Comparison of ENCODE assay signal across 22 cellular contexts in genomic region chr5:43213951-43214350, GRCh38. TPM values are rescaled to one million over a fixed set of nuclear protein-coding genes. Genes with fewer than 3 reads are reported as not detected.
DNase-seq lines count a peak whose midpoint lies in the region; ATAC-seq and TF ChIP-seq lines count a peak whose summit lies in the region.
"Had no signal": no experiment of that assay in that cellular context is flagged by ENCODE, and none has a peak within 500 bp of the region (broad histone marks: within the 10 kb centered on the region; RNA-seq: fewer than 3 reads in every experiment).

No MANE protein-coding gene starts in this region.

- H3K9me3 ChIP-seq in Karpas-422 (ENCODE audit: low read length) (no peaks in the 10 kb centered on the region; the same call in 1 of the 2 replicates), trophoblast cell (ENCODE audit: insufficient read depth, low read depth, low read length) (no peaks in the 10 kb centered on the region)
- H3K9me3 ChIP-seq: BE2C, BLaER1 had no signal

- H3K4me1 Mint-ChIP-seq in glutamatergic neuron (ENCODE audit: low read depth, unreplicated experiment): peaks cover 32% of the 10 kb centered on the region
- H3K4me1 Mint-ChIP-seq: CD4-positive, alpha-beta memory T cell; CD8-positive, alpha-beta memory T cell had no signal

- peak overlapping the region; percentile 74 for H3K9ac ChIP-seq in Karpas-422 (ENCODE audit: low read length)
- H3K9ac ChIP-seq in trophoblast cell (ENCODE audit: low read length): no peak overlapping the region
- H3K9ac ChIP-seq: BLaER1 had no signal

- H3K36me3 ChIP-seq in Karpas-422 (ENCODE audit: insufficient read depth, low read length): 0 out of 2 replicates have a peak, but pooled peaks cover 4% of the 10 kb centered on the region
- H3K36me3 ChIP-seq in trophoblast cell (ENCODE audit: control insufficient read depth in 1 of 2, insufficient read depth in 2 of 2, low read length in 2 of 2): no peaks in the 10 kb centered on the region
- H3K36me3 ChIP-seq: BE2C, BLaER1 had no signal

- no peak for ATAC-seq in HG02798 (IDR thresholded peaks at IDR 0.05; ENCODE audit: poor library complexity, unreplicated experiment)
- ATAC-seq: GM12878 had no signal

- H3K4me2 ChIP-seq in Karpas-422 (ENCODE audit: low read depth, low read length, poor library complexity, severe bottlenecking): peak overlapping the region; percentile 84
- no peak overlapping the region for H3K4me2 ChIP-seq in trophoblast cell (ENCODE audit: low read length)
- H3K4me2 ChIP-seq: BLaER1 had no signal

- no peak overlapping the region for H3K4ac ChIP-seq in trophoblast cell (ENCODE audit: low read depth, low read length)

- no peak overlapping the region for H3K23ac ChIP-seq in trophoblast cell (ENCODE audit: low read length)

- H3K27ac Mint-ChIP-seq in glutamatergic neuron (ENCODE audit: unreplicated experiment): peak overlapping the region; percentile 31
- H3K27ac Mint-ChIP-seq: CD14-positive monocyte; CD4-positive, alpha-beta memory T cell; CD4-positive, CD25-positive, alpha-beta regulatory T cell; CD8-positive, alpha-beta memory T cell had no signal

- H3K4me1 ChIP-seq in Karpas-422 (ENCODE audit: low read length): peaks cover 93% of the 10 kb centered on the region
- peaks cover 0 to 7% of the 10 kb centered on the region in 2 experiments for H3K4me1 ChIP-seq in trophoblast cell (ENCODE audit: control insufficient read depth in 1 of 2, insufficient read depth in 2 of 2, low read length in 2 of 2)
- H3K4me1 ChIP-seq: BE2C, BLaER1 had no signal

- H3K27ac ChIP-seq in Karpas-422 (ENCODE audit: low read length): peak overlapping the region; percentile 99
- no peak overlapping the region for H3K27ac ChIP-seq in trophoblast cell (ENCODE audit: low read depth, low read length)
- H3K27ac ChIP-seq: BLaER1 had no signal

- peaks cover 4% of the 10 kb centered on the region for H3K36me3 Mint-ChIP-seq in glutamatergic neuron (ENCODE audit: unreplicated experiment)
- H3K36me3 Mint-ChIP-seq: CD14-positive monocyte; CD4-positive, alpha-beta memory T cell; CD4-positive, CD25-positive, alpha-beta regulatory T cell had no signal

- no peak overlapping the region for H4K8ac ChIP-seq in trophoblast cell (ENCODE audit: low read depth, low read length)

- no peak overlapping the region for H2AK5ac ChIP-seq in trophoblast cell (ENCODE audit: low read length)

- no peaks in the 10 kb centered on the region for H3K27me3 ChIP-seq in Karpas-422 (ENCODE audit: low read length)
- H3K27me3 ChIP-seq in trophoblast cell (ENCODE audit: insufficient read depth, low read length): no peaks in the 10 kb centered on the region
- H3K27me3 ChIP-seq: BLaER1 had no signal

- H2AFZ ChIP-seq in Karpas-422 (ENCODE audit: low read length) (no peak overlapping the region), trophoblast cell (ENCODE audit: insufficient read depth, low read length, poor library complexity) (no peak overlapping the region)

- H3K79me2 ChIP-seq in Karpas-422 (ENCODE audit: low read length) (peaks cover 6% of the 10 kb centered on the region; the same call in 1 of the 2 replicates), trophoblast cell (ENCODE audit: control insufficient read depth, insufficient read depth, low read length, poor library complexity) (no peaks in the 10 kb centered on the region)

- H2BK12ac ChIP-seq in trophoblast cell (ENCODE audit: low read length): no peak overlapping the region

- H3K27me3 Mint-ChIP-seq in glutamatergic neuron (ENCODE audit: unreplicated experiment): peaks cover 3% of the 10 kb centered on the region

- no peak overlapping the region for H2BK5ac ChIP-seq in trophoblast cell (ENCODE audit: low read depth, low read length, poor library complexity)

- no peak overlapping the region for H4K12ac ChIP-seq in trophoblast cell (ENCODE audit: low read depth, low read length)

- H3K4me3 ChIP-seq in Karpas-422 (ENCODE audit: low read length) (0 out of 2 replicates have a peak overlapping the region, but pooled peaks have one; percentile 15), trophoblast cell (ENCODE audit: low read depth, low read length) (no peak overlapping the region)
- H3K4me3 ChIP-seq: BLaER1, GM12878 had no signal

- no peak overlapping the region for H3K14ac ChIP-seq in trophoblast cell (ENCODE audit: low read length)

- H3K9me2 ChIP-seq in Karpas-422 (replicated peaks; ENCODE audit: insufficient read depth, low read length): no peaks in the 10 kb centered on the region

- H3K18ac ChIP-seq in trophoblast cell (ENCODE audit: low read length): no peak overlapping the region

- H3K79me1 ChIP-seq in trophoblast cell (ENCODE audit: low read length): no peaks in the 10 kb centered on the region

- DNase-seq in Karpas-422 (no peak), glutamatergic neuron (no peak), trophoblast cell (peak; percentile 93 to 97), ecto neural progenitor cell (ENCODE audit: low spot score) (no peak)
- no peak for DNase-seq in effector CD8-positive, alpha-beta T cell (lab: John Stamatoyannopoulos, UW)
- no peak for DNase-seq in effector CD4-positive, alpha-beta T cell
- DNase-seq: 8988T; ACHN; BE2C; C1 segment of cervical spinal cord; Calu3; CD4-positive, alpha-beta memory T cell; CD4-positive, CD25-positive, alpha-beta regulatory T cell; CD8-positive, alpha-beta memory T cell; COR-L47; DMS79 treated with DMSO at 0.1 percent for 48 hours; EL; GDM1 had no signal

- no CpG with 5 or more reads among the region's 2 CpGs for WGBS in trophoblast cell (ENCODE audit: extremely low coverage, insufficient coverage, insufficient read length)

- no peak overlapping the region for H4K91ac ChIP-seq in trophoblast cell (ENCODE audit: low read depth, low read length)

- H2BK120ac ChIP-seq in trophoblast cell (ENCODE audit: insufficient read depth, low read length, poor library complexity): no peak overlapping the region

- peaks cover 4% of the 10 kb centered on the region for H3K9me3 Mint-ChIP-seq in glutamatergic neuron (ENCODE audit: unreplicated experiment)

- no peak for TF ChIP-seq CTCF in glutamatergic neuron (IDR thresholded peaks at IDR 0.05; ENCODE audit: partially characterized antibody, unreplicated experiment)

- H3K4me3 Mint-ChIP-seq in glutamatergic neuron (ENCODE audit: unreplicated experiment): no peak overlapping the region
- H3K4me3 Mint-ChIP-seq: CD14-positive monocyte; CD4-positive, alpha-beta memory T cell; CD4-positive, CD25-positive, alpha-beta regulatory T cell; CD8-positive, alpha-beta memory T cell had no signal

- H4K20me1 ChIP-seq in Karpas-422 (ENCODE audit: insufficient read depth, low read depth, low read length): no peaks in the 10 kb centered on the region
- H4K20me1 ChIP-seq: BLaER1 had no signal

RNA-seq across cellular contexts. Expression of gene NIM1K, which starts 21.9 kb away (rescaled TPM):
- 9.3 and 10.2 TPM in 2 replicates for total RNA-seq in Karpas-422 (2014; rRNA removed; shearing (Covaris generic); ENCODE audit: low replicate concordance)
- total RNA-seq in glutamatergic neuron (ENCODE audit: unreplicated experiment): 10.5 TPM
- 0.11 TPM in 2 replicates for polyA plus RNA-seq in trophoblast cell (2013)
- polyA plus RNA-seq: CD14-positive monocyte had no signal

Comparison
In these comparisons a context has a peak if more than half of its experiments do, and no peak if none do; other contexts are left out.
1. DNase-seq: peak in trophoblast cell (2 of 2); none in Karpas-422 (single experiment), glutamatergic neuron (single experiment), effector CD8-positive, alpha-beta T cell (single experiment), ecto neural progenitor cell (single experiment) and effector CD4-positive, alpha-beta T cell (single experiment).